ENCODE assay signal across 22 cellular contexts in genomic region chr3:48617559-48617958, GRCh38. TPM values are rescaled to one million over a fixed set of nuclear protein-coding genes. Genes with fewer than 3 reads are reported as not detected.
DNase-seq lines count a peak whose midpoint lies in the region; ATAC-seq, FAIRE-seq and TF ChIP-seq lines count a peak whose summit lies in the region.
"Had no signal": no experiment of that assay in that cellular context is flagged by ENCODE, and none has a peak within 500 bp of the region (broad histone marks: within the 10 kb centered on the region; RNA-seq: fewer than 3 reads in every experiment).

No MANE protein-coding gene starts in this region.

- H3K36me3 ChIP-seq in HepG2 (replicated peaks in 1 of 2; ENCODE audit: control insufficient read depth in 1 of 2, insufficient read depth in 2 of 2, low read length in 2 of 2) (no peaks in the 10 kb centered on the region), right lobe of liver (no peaks in the 10 kb centered on the region), endodermal cell (ENCODE audit: control insufficient read depth, insufficient read depth, low read length) (no peaks in the 10 kb centered on the region)
- H3K36me3 ChIP-seq: brain microvascular endothelial cell, pancreas, upper lobe of left lung had no signal

- H3K27ac ChIP-seq in HepG2 (ENCODE audit: extremely low read length, insufficient read depth, low read length) (peak overlapping the region; percentile 97), right lobe of liver (no peak overlapping the region), endodermal cell (ENCODE audit: low read depth, low read length) (no peak overlapping the region)
- H3K27ac ChIP-seq: brain microvascular endothelial cell, upper lobe of left lung had no signal

- no peak overlapping the region for H2AFZ ChIP-seq in HepG2 (ENCODE audit: low read length)

- POLR2A ChIA-PET in HepG2 (lab: Yijun Ruan, JAX) = interaction anchor here (1.0 to 1.5 kb wide), 3 partner anchors 8 to 59 kb away, joined by 3 to 27 read pairs (median 4); partner anchors contain the start of genes SLC26A6 and UQCRC1

- ATAC-seq in HepG2 = no peak
- ATAC-seq in right lobe of liver = no peak
- ATAC-seq in GM21529 (IDR thresholded peaks at IDR 0.05; ENCODE audit: unreplicated experiment) = no peak

- no peak overlapping the region; the same call in 1 of the 2 replicates for H3K4me2 ChIP-seq in HepG2 (ENCODE audit: low read depth, low read length)

- H3K36me3 Mint-ChIP-seq in endodermal cell (ENCODE audit: low read depth) = peaks cover 13% of the 10 kb centered on the region

- H3K4me3 ChIP-seq in HepG2 (replicated peaks in 1 of 3; ENCODE audit: insufficient read depth in 1 of 3, low read depth in 2 of 3, low read length in 3 of 3) = no peak overlapping the region
- H3K4me3 ChIP-seq in right lobe of liver = no peak overlapping the region
- peak overlapping the region; percentile 29 for H3K4me3 ChIP-seq in endodermal cell (ENCODE audit: low read length)
- H3K4me3 ChIP-seq: pancreas, upper lobe of left lung had no signal

- H3K79me2 ChIP-seq in HepG2 (ENCODE audit: insufficient read depth, low read length) = no peaks in the 10 kb centered on the region

- H3K9ac ChIP-seq in HepG2 (ENCODE audit: insufficient read depth, low read depth, low read length) = no peak overlapping the region
- H3K9ac ChIP-seq in endodermal cell (ENCODE audit: extremely low read depth, low read length, poor library complexity, severe bottlenecking) = no peak overlapping the region

- CTCF ChIA-PET in HepG2 (lab: Yijun Ruan, JAX; ENCODE audit: low intra/inter-chr PET ratio, low total read pairs) = no interaction called here

- intact Hi-C loops in HepG2 (cut with micrococcal nuclease; ENCODE audit: unreplicated experiment) = no loop called here
- intact Hi-C loops in right lobe of liver (cut with DNase I) = no loop called here

- H3K4me3 Mint-ChIP-seq in endodermal cell = no peak overlapping the region
- H3K4me3 Mint-ChIP-seq: activated CD4-positive, alpha-beta T cell treated with anti-CD3 and anti-CD28 coated beads, Interleukin-2, amount 10 ng/mL, durations not matched to agents 7 days and 5 days had no signal

- no peaks in the 10 kb centered on the region for H4K20me1 ChIP-seq in HepG2 (ENCODE audit: insufficient read depth, low read length)

- TF ChIP-seq EP300 in HepG2 (IDR thresholded peaks at IDR 0.05; ENCODE audit: low read depth in 2 of 2, low read length in 2 of 2) (no peak), HepG2 (CRISPR knock-in tag; IDR thresholded peaks at IDR 0.05; ENCODE audit: borderline replicate concordance) (no peak)

- no peak for TF ChIP-seq POLR2A in HepG2 (IDR thresholded peaks at IDR 0.05; ENCODE audit: insufficient read depth in 1 of 2, low read depth in 2 of 2, low read length in 2 of 2)
- TF ChIP-seq POLR2A in right lobe of liver (IDR thresholded peaks at IDR 0.05) = no peak

- FAIRE-seq in HepG2 (lab: Jason Lieb, UNC) = no peak
- FAIRE-seq: A204.1, frontal cortex, pancreas had no signal

- TF ChIP-seq RAD21 in HepG2 (CRISPR knock-in tag; IDR thresholded peaks at IDR 0.05) = no peak

- H3K4me1 Mint-ChIP-seq in endodermal cell = no peaks in the 10 kb centered on the region

- BruUV-seq in HepG2 (replicated peaks; lab: Mats Ljungman, UMichigan) = no TSS peak

- 97% methylated on average over 4 of the region's 4 CpGs for WGBS in HepG2 (ENCODE audit: low lambda C conversion rate)
- 92% methylated on average over 4 of the region's 4 CpGs for WGBS in right lobe of liver (ENCODE audit: insufficient coverage, low coverage, low lambda C conversion rate, missing lambda C conversion rate)
- WGBS in endodermal cell (ENCODE audit: insufficient coverage in 1 of 2, insufficient read length in 1 of 2), 2 experiments = 94 to 100% methylated on average over 4 of the region's 4 CpGs

- no peak overlapping the region for H3K27ac Mint-ChIP-seq in endodermal cell
- H3K27ac Mint-ChIP-seq: activated CD4-positive, alpha-beta T cell treated with anti-CD3 and anti-CD28 coated beads, Interleukin-2, amount 10 ng/mL, durations not matched to agents 7 days and 5 days had no signal

- in situ Hi-C loops in HepG2 (cut with HindIII; ENCODE audit: extremely low pct_ligation_motif_present, low pct_unique_long_range_greater_than_20kb) = no loop called here

- H3K9me3 ChIP-seq in HepG2 (ENCODE audit: low read length) (peaks cover 11% of the 10 kb centered on the region), right lobe of liver (peaks cover 0 to 11% (median 3%) of the 10 kb centered on the region in 4 donors), endodermal cell (ENCODE audit: control insufficient read depth, low read length) (peaks cover 28% of the 10 kb centered on the region)
- H3K9me3 ChIP-seq: pancreas had no signal

- TF ChIP-seq CTCF in HepG2 (CRISPR knock-in tag; IDR thresholded peaks at IDR 0.05) (no peak), right lobe of liver (IDR thresholded peaks at IDR 0.05) (no peak), endodermal cell (conservative IDR thresholded peaks at IDR 0.05) (no peak)

- DNase-seq in HepG2 (ENCODE audit: low spot score) = no peak
- no peak for DNase-seq in right lobe of liver
- DNase-seq in endodermal cell = no peak
- no peak for DNase-seq in GM03348 (ENCODE audit: low spot score)
- no peak for DNase-seq in NCI-H2107 (lab: John Stamatoyannopoulos, UW)
- DNase-seq: activated CD4-positive, alpha-beta T cell treated with anti-CD3 and anti-CD28 coated beads, Interleukin-2, amount 10 ng/mL, durations not matched to agents 7 days and 5 days; brain microvascular endothelial cell; C1 segment of cervical spinal cord; dermis blood vessel endothelial cell; DMS 273 treated with DMSO at 0.1 percent for 48 hours; NCI-H1417; pancreas; SHP77; stimulated activated CD4-positive, alpha-beta T cell treated with anti-CD3 and anti-CD28 coated beads, Interleukin-1b, Interleukin-23, amount 100 ng/mL, for 48 hours; stimulated activated naive CD4-positive, alpha-beta T cell treated with Interleukin-2 at 50 U/mL for 16 hours; upper lobe of left lung had no signal

- peaks cover 22% of the 10 kb centered on the region for H3K9me3 Mint-ChIP-seq in endodermal cell

- peaks cover 85% of the 10 kb centered on the region for H3K4me1 ChIP-seq in HepG2 (ENCODE audit: insufficient read depth, low read length)
- no peaks in the 10 kb centered on the region for H3K4me1 ChIP-seq in right lobe of liver
- no peaks in the 10 kb centered on the region for H3K4me1 ChIP-seq in endodermal cell (ENCODE audit: control insufficient read depth, insufficient read depth, low read length)
- H3K4me1 ChIP-seq: pancreas, upper lobe of left lung had no signal

- H3K27me3 ChIP-seq in HepG2 (ENCODE audit: control insufficient read depth in 1 of 2, insufficient read depth in 2 of 2, low read length in 2 of 2) (no peaks in the 10 kb centered on the region), right lobe of liver (no peaks in the 10 kb centered on the region), endodermal cell (ENCODE audit: control insufficient read depth, insufficient read depth, low read length, poor library complexity, severe bottlenecking) (no peaks in the 10 kb centered on the region)
- H3K27me3 ChIP-seq: brain microvascular endothelial cell, pancreas, upper lobe of left lung had no signal

- no peaks in the 10 kb centered on the region for H3K27me3 Mint-ChIP-seq in endodermal cell (ENCODE audit: insufficient read depth)
- H3K27me3 Mint-ChIP-seq: activated CD4-positive, alpha-beta T cell treated with anti-CD3 and anti-CD28 coated beads, Interleukin-2, amount 10 ng/mL, durations not matched to agents 7 days and 5 days had no signal

RNA-seq across cellular contexts. Expression of gene TMEM89, which starts 4.0 kb away (rescaled TPM):
- total RNA-seq in HepG2 (2016; rRNA removed; fragmentation: Illumina TruSeq; extraction: Trizol) (0.31 TPM in 1 of 2 replicates, not detected in the other), right lobe of liver (not detected), endodermal cell (under 1 TPM in 1 of 2 donors, not detected in 1; 0.57 TPM)
- not detected in 2 replicates for total RNA-seq in HepG2 (2016; cell fraction: cytosol; rRNA removed; fragmentation: Illumina TruSeq; extraction: Trizol; ENCODE audit: low read depth)
- 0.32 TPM in 1 of 2 replicates, not detected in the other for total RNA-seq in HepG2 (2016; cell fraction: insoluble cytoplasmic fraction; rRNA removed; fragmentation: Illumina TruSeq; extraction: Trizol)
- total RNA-seq in HepG2 (2016; cell fraction: membrane; rRNA removed; fragmentation: Illumina TruSeq; extraction: Trizol) = not detected in 2 replicates
- total RNA-seq in HepG2 (2016; cell fraction: nucleus; rRNA removed; fragmentation: Illumina TruSeq; extraction: Trizol) = not detected in 2 replicates
- 0.30 and 0.59 TPM in 2 replicates for polyA plus RNA-seq in HepG2 (2011; rRNA removed)
- polyA plus RNA-seq in HepG2 (2011; cell fraction: cytosol; rRNA removed) = not detected in 2 replicates
- 2.5 and 4.9 TPM in 2 replicates for polyA plus RNA-seq in HepG2 (2011; cell fraction: nucleus; rRNA removed)
- 0.25 and 0.27 TPM in 2 replicates for polyA plus RNA-seq in HepG2 (2012)
- polyA plus RNA-seq in HepG2 (2016; cell fraction: cytosol; fragmentation: Illumina TruSeq; extraction: Trizol; ENCODE audit: low read depth) = not detected in 2 replicates
- polyA plus RNA-seq in HepG2 (2016; cell fraction: insoluble cytoplasmic fraction; fragmentation: Illumina TruSeq; extraction: Trizol; ENCODE audit: low read depth) = not detected in 2 replicates
- polyA plus RNA-seq in HepG2 (2016; cell fraction: membrane; fragmentation: Illumina TruSeq; extraction: Trizol; ENCODE audit: low read depth) = not detected in 2 replicates
- not detected in 2 replicates for polyA plus RNA-seq in HepG2 (2016; cell fraction: nucleus; fragmentation: Illumina TruSeq; extraction: Trizol; ENCODE audit: insufficient read depth, low read depth)
- polyA minus RNA-seq in HepG2 (2011; rRNA and poly(A)+ RNA removed; ENCODE audit: low replicate concordance) = 0.68 TPM in 1 of 2 replicates, not detected in the other
- not detected in 2 replicates for polyA minus RNA-seq in HepG2 (2011; cell fraction: cytosol; rRNA and poly(A)+ RNA removed)
- polyA minus RNA-seq in HepG2 (2011; cell fraction: nucleus; rRNA and poly(A)+ RNA removed) = 1.1 and 2.4 TPM in 2 replicates
- 0.39 TPM for polyA plus RNA-seq in endodermal cell (2013, experiment 1 of 2)
- polyA plus RNA-seq in endodermal cell (2013, experiment 2 of 2) = not detected
- total RNA-seq: dermis blood vessel endothelial cell, frontal cortex, G401, kidney epithelial cell, lung microvascular endothelial cell, pancreas had no signal
- polyA plus RNA-seq: pancreas had no signal

RNA-seq across cellular contexts. Expression of gene UQCRC1, which starts 8.1 kb away (rescaled TPM):
- 273 and 316 TPM in 2 replicates for total RNA-seq in HepG2 (2016; rRNA removed; fragmentation: Illumina TruSeq; extraction: Trizol)
- total RNA-seq in HepG2 (2016; cell fraction: cytosol; rRNA removed; fragmentation: Illumina TruSeq; extraction: Trizol; ENCODE audit: low read depth) = 111 and 125 TPM in 2 replicates
- 277 and 308 TPM in 2 replicates for total RNA-seq in HepG2 (2016; cell fraction: insoluble cytoplasmic fraction; rRNA removed; fragmentation: Illumina TruSeq; extraction: Trizol)
- total RNA-seq in HepG2 (2016; cell fraction: membrane; rRNA removed; fragmentation: Illumina TruSeq; extraction: Trizol) = 130 and 146 TPM in 2 replicates
- 180 and 194 TPM in 2 replicates for total RNA-seq in HepG2 (2016; cell fraction: nucleus; rRNA removed; fragmentation: Illumina TruSeq; extraction: Trizol)
- 680 and 772 TPM in 2 replicates for polyA plus RNA-seq in HepG2 (2011; rRNA removed)
- 928 and 1,184 TPM in 2 replicates for polyA plus RNA-seq in HepG2 (2011; cell fraction: cytosol; rRNA removed)
- 761 and 810 TPM in 2 replicates for polyA plus RNA-seq in HepG2 (2011; cell fraction: nucleus; rRNA removed)
- 354 and 462 TPM in 2 replicates for polyA plus RNA-seq in HepG2 (2012)
- 101 and 102 TPM in 2 replicates for polyA plus RNA-seq in HepG2 (2016; cell fraction: cytosol; fragmentation: Illumina TruSeq; extraction: Trizol; ENCODE audit: low read depth)
- polyA plus RNA-seq in HepG2 (2016; cell fraction: insoluble cytoplasmic fraction; fragmentation: Illumina TruSeq; extraction: Trizol; ENCODE audit: low read depth) = 253 and 261 TPM in 2 replicates
- 99.7 and 108 TPM in 2 replicates for polyA plus RNA-seq in HepG2 (2016; cell fraction: membrane; fragmentation: Illumina TruSeq; extraction: Trizol; ENCODE audit: low read depth)
- polyA plus RNA-seq in HepG2 (2016; cell fraction: nucleus; fragmentation: Illumina TruSeq; extraction: Trizol; ENCODE audit: insufficient read depth, low read depth) = 230 and 250 TPM in 2 replicates
- polyA minus RNA-seq in HepG2 (2011; rRNA and poly(A)+ RNA removed; ENCODE audit: low replicate concordance) = 1,601 and 2,541 TPM in 2 replicates
- polyA minus RNA-seq in HepG2 (2011; cell fraction: cytosol; rRNA and poly(A)+ RNA removed) = 429 and 449 TPM in 2 replicates
- polyA minus RNA-seq in HepG2 (2011; cell fraction: nucleus; rRNA and poly(A)+ RNA removed) = 214 and 290 TPM in 2 replicates
- 100 to 1,000 TPM; 176 to 329 (median 213) TPM for total RNA-seq in right lobe of liver
- 100 to 1,000 TPM; 231 to 289 TPM for total RNA-seq in endodermal cell
- 272 TPM for polyA plus RNA-seq in endodermal cell (2013, experiment 1 of 2)
- polyA plus RNA-seq in endodermal cell (2013, experiment 2 of 2) = 265 TPM

RNA-seq across cellular contexts. Expression of gene SLC26A6, which starts 17.7 kb away (rescaled TPM):
- 10.3 and 40.7 TPM in 2 replicates for total RNA-seq in HepG2 (2016; rRNA removed; fragmentation: Illumina TruSeq; extraction: Trizol)
- 8.0 and 8.2 TPM in 2 replicates for total RNA-seq in HepG2 (2016; cell fraction: cytosol; rRNA removed; fragmentation: Illumina TruSeq; extraction: Trizol; ENCODE audit: low read depth)
- 9.6 and 38.5 TPM in 2 replicates for total RNA-seq in HepG2 (2016; cell fraction: insoluble cytoplasmic fraction; rRNA removed; fragmentation: Illumina TruSeq; extraction: Trizol)
- 8.3 and 9.4 TPM in 2 replicates for total RNA-seq in HepG2 (2016; cell fraction: membrane; rRNA removed; fragmentation: Illumina TruSeq; extraction: Trizol)
- 50.7 and 62.0 TPM in 2 replicates for total RNA-seq in HepG2 (2016; cell fraction: nucleus; rRNA removed; fragmentation: Illumina TruSeq; extraction: Trizol)
- polyA plus RNA-seq in HepG2 (2011; rRNA removed) = 184 and 298 TPM in 2 replicates
- 90.8 and 93.6 TPM in 2 replicates for polyA plus RNA-seq in HepG2 (2011; cell fraction: cytosol; rRNA removed)
- polyA plus RNA-seq in HepG2 (2011; cell fraction: nucleus; rRNA removed) = 3,075 and 3,281 TPM in 2 replicates
- 163 and 233 TPM in 2 replicates for polyA plus RNA-seq in HepG2 (2012)
- polyA plus RNA-seq in HepG2 (2016; cell fraction: cytosol; fragmentation: Illumina TruSeq; extraction: Trizol; ENCODE audit: low read depth) = 3.5 and 4.6 TPM in 2 replicates
- polyA plus RNA-seq in HepG2 (2016; cell fraction: insoluble cytoplasmic fraction; fragmentation: Illumina TruSeq; extraction: Trizol; ENCODE audit: low read depth) = 6.7 and 9.8 TPM in 2 replicates
- polyA plus RNA-seq in HepG2 (2016; cell fraction: membrane; fragmentation: Illumina TruSeq; extraction: Trizol; ENCODE audit: low read depth) = 4.9 and 6.2 TPM in 2 replicates
- polyA plus RNA-seq in HepG2 (2016; cell fraction: nucleus; fragmentation: Illumina TruSeq; extraction: Trizol; ENCODE audit: insufficient read depth, low read depth) = 133 and 147 TPM in 2 replicates
- polyA minus RNA-seq in HepG2 (2011; rRNA and poly(A)+ RNA removed; ENCODE audit: low replicate concordance) = 56.2 and 422 TPM in 2 replicates
- polyA minus RNA-seq in HepG2 (2011; cell fraction: cytosol; rRNA and poly(A)+ RNA removed) = 79.8 and 100 TPM in 2 replicates
- 459 and 526 TPM in 2 replicates for polyA minus RNA-seq in HepG2 (2011; cell fraction: nucleus; rRNA and poly(A)+ RNA removed)
- 1 to 10 TPM; 6.6 to 9.9 (median 8.6) TPM for total RNA-seq in right lobe of liver
- total RNA-seq in endodermal cell = 10 to 100 TPM; 65.1 to 75.6 TPM
- polyA plus RNA-seq in endodermal cell (2013, experiment 1 of 2) = 45.7 TPM
- 41.3 TPM for polyA plus RNA-seq in endodermal cell (2013, experiment 2 of 2)

RNA-seq across cellular contexts. Expression of gene COL7A1, which starts 22.4 kb away (rescaled TPM):
- total RNA-seq in HepG2 (2016; rRNA removed; fragmentation: Illumina TruSeq; extraction: Trizol) (0.55 and 2.7 TPM in 2 replicates), right lobe of liver (1 to 10 TPM in 4 of 6 experiments, under 1 TPM in 2; 0.31 to 1.7 (median 1.1) TPM), endodermal cell (10 to 100 TPM; 15.7 to 16.6 TPM)
- 0.09 and 0.30 TPM in 2 replicates for total RNA-seq in HepG2 (2016; cell fraction: cytosol; rRNA removed; fragmentation: Illumina TruSeq; extraction: Trizol; ENCODE audit: low read depth)
- total RNA-seq in HepG2 (2016; cell fraction: insoluble cytoplasmic fraction; rRNA removed; fragmentation: Illumina TruSeq; extraction: Trizol) = 0.46 and 3.8 TPM in 2 replicates
- 0.40 and 0.41 TPM in 2 replicates for total RNA-seq in HepG2 (2016; cell fraction: membrane; rRNA removed; fragmentation: Illumina TruSeq; extraction: Trizol)
- total RNA-seq in HepG2 (2016; cell fraction: nucleus; rRNA removed; fragmentation: Illumina TruSeq; extraction: Trizol) = 3.5 and 6.0 TPM in 2 replicates
- polyA plus RNA-seq in HepG2 (2011; rRNA removed) = 11.7 and 18.1 TPM in 2 replicates
- 1.7 and 1.9 TPM in 2 replicates for polyA plus RNA-seq in HepG2 (2011; cell fraction: cytosol; rRNA removed)
- 238 and 263 TPM in 2 replicates for polyA plus RNA-seq in HepG2 (2011; cell fraction: nucleus; rRNA removed)
- 19.3 and 24.8 TPM in 2 replicates for polyA plus RNA-seq in HepG2 (2012)
- 0.10 TPM in 1 of 2 replicates, not detected in the other for polyA plus RNA-seq in HepG2 (2016; cell fraction: cytosol; fragmentation: Illumina TruSeq; extraction: Trizol; ENCODE audit: low read depth)
- 0.54 and 0.62 TPM in 2 replicates for polyA plus RNA-seq in HepG2 (2016; cell fraction: insoluble cytoplasmic fraction; fragmentation: Illumina TruSeq; extraction: Trizol; ENCODE audit: low read depth)
- 0.23 and 0.29 TPM in 2 replicates for polyA plus RNA-seq in HepG2 (2016; cell fraction: membrane; fragmentation: Illumina TruSeq; extraction: Trizol; ENCODE audit: low read depth)
- 20.6 and 20.8 TPM in 2 replicates for polyA plus RNA-seq in HepG2 (2016; cell fraction: nucleus; fragmentation: Illumina TruSeq; extraction: Trizol; ENCODE audit: insufficient read depth, low read depth)
- polyA minus RNA-seq in HepG2 (2011; rRNA and poly(A)+ RNA removed; ENCODE audit: low replicate concordance) = 7.3 and 44.5 TPM in 2 replicates
- polyA minus RNA-seq in HepG2 (2011; cell fraction: cytosol; rRNA and poly(A)+ RNA removed) = 1.4 and 2.4 TPM in 2 replicates
- polyA minus RNA-seq in HepG2 (2011; cell fraction: nucleus; rRNA and poly(A)+ RNA removed) = 12.9 and 14.3 TPM in 2 replicates
- polyA plus RNA-seq in endodermal cell (2013, experiment 1 of 2) = 18.7 TPM
- 24.0 TPM for polyA plus RNA-seq in endodermal cell (2013, experiment 2 of 2)

RNA-seq across cellular contexts. Expression of gene CELSR3, which starts 45.1 kb away (rescaled TPM):
- total RNA-seq in HepG2 (2016; rRNA removed; fragmentation: Illumina TruSeq; extraction: Trizol) (3.2 and 5.4 TPM in 2 replicates), right lobe of liver (under 1 TPM; 0.15 to 0.68 (median 0.34) TPM), endodermal cell (10 to 100 TPM; 20.7 to 30.1 TPM)
- 0.35 and 0.51 TPM in 2 replicates for total RNA-seq in HepG2 (2016; cell fraction: cytosol; rRNA removed; fragmentation: Illumina TruSeq; extraction: Trizol; ENCODE audit: low read depth)
- total RNA-seq in HepG2 (2016; cell fraction: insoluble cytoplasmic fraction; rRNA removed; fragmentation: Illumina TruSeq; extraction: Trizol) = 2.7 and 5.4 TPM in 2 replicates
- total RNA-seq in HepG2 (2016; cell fraction: membrane; rRNA removed; fragmentation: Illumina TruSeq; extraction: Trizol) = 1.1 and 1.2 TPM in 2 replicates
- 7.5 and 9.6 TPM in 2 replicates for total RNA-seq in HepG2 (2016; cell fraction: nucleus; rRNA removed; fragmentation: Illumina TruSeq; extraction: Trizol)
- 6.7 and 8.3 TPM in 2 replicates for polyA plus RNA-seq in HepG2 (2011; rRNA removed)
- polyA plus RNA-seq in HepG2 (2011; cell fraction: cytosol; rRNA removed) = 4.1 and 5.0 TPM in 2 replicates
- polyA plus RNA-seq in HepG2 (2011; cell fraction: nucleus; rRNA removed) = 54.2 and 80.2 TPM in 2 replicates
- polyA plus RNA-seq in HepG2 (2012) = 8.0 and 10.5 TPM in 2 replicates
- 0.34 and 0.35 TPM in 2 replicates for polyA plus RNA-seq in HepG2 (2016; cell fraction: cytosol; fragmentation: Illumina TruSeq; extraction: Trizol; ENCODE audit: low read depth)
- polyA plus RNA-seq in HepG2 (2016; cell fraction: insoluble cytoplasmic fraction; fragmentation: Illumina TruSeq; extraction: Trizol; ENCODE audit: low read depth) = 2.4 and 3.0 TPM in 2 replicates
- polyA plus RNA-seq in HepG2 (2016; cell fraction: membrane; fragmentation: Illumina TruSeq; extraction: Trizol; ENCODE audit: low read depth) = 0.61 and 0.63 TPM in 2 replicates
- 27.4 and 28.0 TPM in 2 replicates for polyA plus RNA-seq in HepG2 (2016; cell fraction: nucleus; fragmentation: Illumina TruSeq; extraction: Trizol; ENCODE audit: insufficient read depth, low read depth)
- 6.7 and 18.0 TPM in 2 replicates for polyA minus RNA-seq in HepG2 (2011; rRNA and poly(A)+ RNA removed; ENCODE audit: low replicate concordance)
- polyA minus RNA-seq in HepG2 (2011; cell fraction: cytosol; rRNA and poly(A)+ RNA removed) = 6.9 and 7.0 TPM in 2 replicates
- polyA minus RNA-seq in HepG2 (2011; cell fraction: nucleus; rRNA and poly(A)+ RNA removed) = 18.9 and 19.6 TPM in 2 replicates
- 24.4 TPM for polyA plus RNA-seq in endodermal cell (2013, experiment 1 of 2)
- 22.9 TPM for polyA plus RNA-seq in endodermal cell (2013, experiment 2 of 2)
